ENCODE assay signal across 2 cellular contexts in the genomic region with DNA sequence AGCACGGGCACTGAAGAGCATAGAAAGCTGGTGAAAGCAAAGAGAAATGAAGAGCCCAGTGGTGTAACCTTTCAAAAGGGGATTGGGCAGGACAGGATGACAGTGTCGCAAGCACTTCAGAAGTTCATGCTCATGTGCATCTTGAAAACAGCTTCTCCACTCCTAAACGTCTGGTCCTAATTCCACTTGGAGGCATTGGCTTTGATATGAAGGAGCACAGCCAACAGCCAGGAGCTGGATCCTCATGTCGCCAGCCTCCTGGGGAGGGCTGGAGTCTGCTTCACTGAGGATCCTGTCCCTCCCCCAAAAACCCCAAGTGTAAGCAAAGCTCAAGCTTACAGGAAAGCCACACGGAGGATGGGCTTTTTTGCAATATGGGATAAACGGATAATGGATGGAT.
TF ChIP-seq lines count a peak whose summit lies in the region.

No MANE protein-coding gene starts in this region.

TF ChIP-seq in SK-N-SH, 30 proteins besides CTCF, POLR2A, EP300 and RAD21 (continued from another document):
- TF ChIP-seq TAF1 (IDR thresholded peaks at IDR 0.05; ENCODE audit: borderline replicate concordance, low read depth, low read length) (no peak), ELF1 (IDR thresholded peaks at IDR 0.05) (no peak), SIN3A (IDR thresholded peaks at IDR 0.05; ENCODE audit: borderline replicate concordance, low read depth, low read length) (no peak), FOXJ3 (CRISPR knock-in tag; IDR thresholded peaks at IDR 0.05) (no peak), GATA2 (CRISPR knock-in tag; IDR thresholded peaks at IDR 0.05) (no peak), MXI1 (IDR thresholded peaks at IDR 0.05; ENCODE audit: low read depth, low read length) (no peak), YY1 (IDR thresholded peaks at IDR 0.05; ENCODE audit: low read depth) (no peak), RCOR1 (IDR thresholded peaks at IDR 0.05; ENCODE audit: low read length) (no peak), SMC3 (IDR thresholded peaks at IDR 0.05; ENCODE audit: low read depth, low read length) (no peak), GABPA (IDR thresholded peaks at IDR 0.05; ENCODE audit: low read depth) (no peak)

TF ChIP-seq in SK-N-SH treated with all-trans-retinoic acid at 6 μM for 48 hours, 23 proteins besides CTCF, POLR2A, EP300 and RAD21 (continued from another document):
- no peak for TF ChIP-seq TCF4 (CRISPR knock-in tag; IDR thresholded peaks at IDR 0.05; ENCODE audit: borderline replicate concordance)
- TF ChIP-seq, protein P1, sequence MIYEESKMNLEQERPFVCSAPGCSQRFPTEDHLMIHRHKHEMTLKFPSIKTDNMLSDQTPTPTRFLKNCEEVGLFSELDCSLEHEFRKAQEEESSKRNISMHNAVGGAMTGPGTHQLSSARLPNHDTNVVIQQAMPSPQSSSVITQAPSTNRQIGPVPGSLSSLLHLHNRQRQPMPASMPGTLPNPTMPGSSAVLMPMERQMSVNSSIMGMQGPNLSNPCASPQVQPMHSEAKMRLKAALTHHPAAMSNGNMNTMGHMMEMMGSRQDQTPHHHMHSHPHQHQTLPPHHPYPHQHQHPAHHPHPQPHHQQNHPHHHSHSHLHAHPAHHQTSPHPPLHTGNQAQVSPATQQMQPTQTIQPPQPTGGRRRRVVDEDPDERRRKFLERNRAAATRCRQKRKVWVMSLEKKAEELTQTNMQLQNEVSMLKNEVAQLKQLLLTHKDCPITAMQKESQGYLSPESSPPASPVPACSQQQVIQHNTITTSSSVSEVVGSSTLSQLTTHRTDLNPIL (CRISPR knock-in tag; IDR thresholded peaks at IDR 0.05; ENCODE audit: low read depth) = no peak
- TF ChIP-seq ZC3H10 (CRISPR knock-in tag; IDR thresholded peaks at IDR 0.05) = no peak
- TF ChIP-seq, protein P2, sequence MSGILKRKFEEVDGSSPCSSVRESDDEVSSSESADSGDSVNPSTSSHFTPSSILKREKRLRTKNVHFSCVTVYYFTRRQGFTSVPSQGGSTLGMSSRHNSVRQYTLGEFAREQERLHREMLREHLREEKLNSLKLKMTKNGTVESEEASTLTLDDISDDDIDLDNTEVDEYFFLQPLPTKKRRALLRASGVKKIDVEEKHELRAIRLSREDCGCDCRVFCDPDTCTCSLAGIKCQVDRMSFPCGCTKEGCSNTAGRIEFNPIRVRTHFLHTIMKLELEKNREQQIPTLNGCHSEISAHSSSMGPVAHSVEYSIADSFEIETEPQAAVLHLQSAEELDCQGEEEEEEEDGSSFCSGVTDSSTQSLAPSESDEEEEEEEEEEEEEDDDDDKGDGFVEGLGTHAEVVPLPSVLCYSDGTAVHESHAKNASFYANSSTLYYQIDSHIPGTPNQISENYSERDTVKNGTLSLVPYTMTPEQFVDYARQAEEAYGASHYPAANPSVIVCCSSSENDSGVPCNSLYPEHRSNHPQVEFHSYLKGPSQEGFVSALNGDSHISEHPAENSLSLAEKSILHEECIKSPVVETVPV (CRISPR knock-in tag; IDR thresholded peaks at IDR 0.05) = no peak
- TF ChIP-seq RARB (CRISPR knock-in tag; IDR thresholded peaks at IDR 0.05) = no peak
TF ChIP-seq in SK-N-SH treated with all-trans-retinoic acid at 6 μM for 48 hours: peak in this region for 0.
